ENCODE assay signal across 1 cellular context in the genomic region with DNA sequence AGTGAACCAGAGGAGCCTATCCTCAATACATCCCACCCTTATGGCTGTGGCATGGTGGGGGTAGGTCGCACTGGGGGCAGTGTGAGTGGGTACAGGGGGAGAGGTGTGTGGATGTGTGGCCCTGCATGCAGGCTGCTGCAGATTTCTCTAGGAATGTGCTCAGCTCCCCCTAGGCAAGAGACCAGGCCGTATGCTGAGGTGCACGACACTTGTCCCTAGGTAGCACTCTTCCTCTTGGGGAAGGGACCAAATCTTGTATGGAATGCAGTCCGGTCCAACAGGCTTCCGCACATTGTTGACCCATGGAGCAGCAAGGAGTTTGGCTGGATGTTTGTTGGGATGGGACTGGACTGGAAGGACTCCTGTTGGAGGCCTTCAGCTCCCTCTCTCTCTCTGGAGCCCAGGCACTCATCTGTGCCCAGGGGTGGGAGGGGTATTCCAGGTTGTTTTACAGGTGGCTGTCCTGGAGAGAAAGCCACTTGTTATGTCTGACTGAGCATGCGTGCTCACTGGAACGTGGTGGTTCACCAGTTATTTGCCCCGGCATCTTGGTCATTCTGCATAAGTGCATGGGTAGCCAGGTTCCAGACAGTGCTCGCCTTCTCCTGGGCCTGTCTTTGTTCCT.
TF ChIP-seq lines count a peak whose summit lies in the region.

No MANE protein-coding gene starts in this region.

TF ChIP-seq in HepG2, 621 proteins besides CTCF, POLR2A, EP300 and RAD21:
- TF ChIP-seq YEATS2 (CRISPR knock-in tag; IDR thresholded peaks at IDR 0.05; ENCODE audit: borderline replicate concordance) (no peak), NFIB (CRISPR knock-in tag; IDR thresholded peaks at IDR 0.05; ENCODE audit: borderline replicate concordance) (no peak)
